Comparison of ENCODE assay signal across 9 cellular contexts in the genomic region with DNA sequence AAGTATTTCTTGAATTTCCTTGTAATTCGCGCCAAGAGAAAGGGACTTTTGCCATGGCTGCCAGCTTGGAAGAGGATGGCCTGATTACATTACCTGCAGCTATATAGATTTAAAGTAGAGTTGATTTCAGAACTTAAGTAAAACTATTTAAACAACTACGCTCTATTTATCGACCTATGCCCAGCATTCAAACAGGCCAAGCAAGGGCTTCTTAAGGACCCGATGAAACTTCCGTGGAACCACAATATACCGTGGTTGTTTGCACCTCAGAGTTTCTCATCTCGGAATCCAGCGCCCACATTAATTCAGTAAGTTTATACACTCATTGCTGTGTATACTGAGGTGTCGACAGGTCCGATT. TPM values are rescaled to one million over a fixed set of nuclear protein-coding genes. Genes with fewer than 3 reads are reported as not detected.
A peak's percentile ranks its signal among the peaks of the same experiment; 100 is the strongest.
DNase-seq lines count a peak whose midpoint lies in the region; ATAC-seq and TF ChIP-seq lines count a peak whose summit lies in the region.
"Had no signal": no experiment of that assay in that cellular context is flagged by ENCODE, and none has a peak within 500 bp of the region (broad histone marks: within the 10 kb centered on the region; RNA-seq: fewer than 3 reads in every experiment).

No MANE protein-coding gene starts in this region.

- no peaks in the 10 kb centered on the region for H3K36me3 ChIP-seq in CD4-positive, CD25-positive, alpha-beta regulatory T cell (ENCODE audit: control insufficient read depth, insufficient read depth, low read length)
- H3K36me3 ChIP-seq: gastrocnemius medialis had no signal

- no peak for DNase-seq in CD4-positive, CD25-positive, alpha-beta regulatory T cell
- no peak for DNase-seq in RWPE1 (ENCODE audit: low spot score)
- no peak for DNase-seq in epithelial cell of proximal tubule (ENCODE audit: low read depth)
- DNase-seq in osteocyte (ENCODE audit: extremely low spot score, unreplicated experiment) = no peak
- no peak for DNase-seq in NCI-H1105 treated with DMSO at 0.1 percent for 48 hours (lab: John Stamatoyannopoulos, UW)
- DNase-seq in NCI-H748 treated with DMSO at 0.1 percent for 48 hours (lab: John Stamatoyannopoulos, UW) = no peak
- DNase-seq in AG20443 (ENCODE audit: low spot score) = no peak

- H3K9me3 Mint-ChIP-seq in CD4-positive, CD25-positive, alpha-beta regulatory T cell = peaks cover 0 to 4% (median 0%) of the 10 kb centered on the region in 7 donors
- no peaks in the 10 kb centered on the region for H3K9me3 Mint-ChIP-seq in osteocyte (ENCODE audit: unreplicated experiment)

- H3K4me1 Mint-ChIP-seq in CD4-positive, CD25-positive, alpha-beta regulatory T cell = peaks cover 5 to 15% (median 6%) of the 10 kb centered on the region in 4 donors
- H3K4me1 Mint-ChIP-seq in osteocyte (ENCODE audit: unreplicated experiment) = peaks cover 13% of the 10 kb centered on the region

- H3K27ac ChIP-seq in CD4-positive, CD25-positive, alpha-beta regulatory T cell (ENCODE audit: insufficient read depth, low read length, poor library complexity, severe bottlenecking) = no peak overlapping the region
- H3K27ac ChIP-seq in RWPE1 = peak overlapping the region; percentile 74
- H3K27ac ChIP-seq: gastrocnemius medialis had no signal

- ATAC-seq in CD4-positive, CD25-positive, alpha-beta regulatory T cell (ENCODE audit: low read depth in 2 of 2) = no peak
- ATAC-seq in HG03521 (IDR thresholded peaks at IDR 0.05; ENCODE audit: unreplicated experiment) = no peak

- TF ChIP-seq CTCF in RWPE1 (conservative IDR thresholded peaks at IDR 0.05; ENCODE audit: low read depth) (no peak), epithelial cell of proximal tubule (conservative IDR thresholded peaks at IDR 0.05; ENCODE audit: low read depth, low read length) (no peak), osteocyte (IDR thresholded peaks at IDR 0.05) (no peak)

- peaks cover 9% of the 10 kb centered on the region for H3K4me1 ChIP-seq in CD4-positive, CD25-positive, alpha-beta regulatory T cell (ENCODE audit: control insufficient read depth, insufficient read depth, low read length, poor library complexity, severe bottlenecking)

- no peaks in the 10 kb centered on the region for H3K36me3 Mint-ChIP-seq in CD4-positive, CD25-positive, alpha-beta regulatory T cell
- no peaks in the 10 kb centered on the region for H3K36me3 Mint-ChIP-seq in osteocyte (ENCODE audit: unreplicated experiment)

- no peaks in the 10 kb centered on the region for H3K9me3 ChIP-seq in CD4-positive, CD25-positive, alpha-beta regulatory T cell (ENCODE audit: control insufficient read depth in 2 of 2, low read length in 2 of 2)
- H3K9me3 ChIP-seq: gastrocnemius medialis had no signal

- peak overlapping the region in 1 of 3 donors; percentile 16 for H3K27ac Mint-ChIP-seq in CD4-positive, CD25-positive, alpha-beta regulatory T cell
- peak overlapping the region; percentile 91 for H3K27ac Mint-ChIP-seq in osteocyte (ENCODE audit: unreplicated experiment)

- POLR2A ChIA-PET in RWPE1 (lab: Yijun Ruan, JAX; ENCODE audit: low non-redundant PET) = no interaction called here

- no peak overlapping the region for H3K4me3 ChIP-seq in CD4-positive, CD25-positive, alpha-beta regulatory T cell (ENCODE audit: low read depth, low read length)
- peak overlapping the region; percentile 54 for H3K4me3 ChIP-seq in epithelial cell of proximal tubule (ENCODE audit: low read depth, low read length)

- CTCF ChIA-PET in RWPE1 (lab: Yijun Ruan, JAX) = interaction anchor here (1.1 kb wide), 1 partner anchor 54 kb away, joined by 3 read pairs; no protein-coding TSS in a partner anchor

- peaks cover 69% of the 10 kb centered on the region for H3K27me3 Mint-ChIP-seq in CD4-positive, CD25-positive, alpha-beta regulatory T cell
- H3K27me3 Mint-ChIP-seq in osteocyte (ENCODE audit: unreplicated experiment) = no peaks in the 10 kb centered on the region

- peak overlapping the region; percentile 77 to 91 (median 80) for H3K4me3 Mint-ChIP-seq in CD4-positive, CD25-positive, alpha-beta regulatory T cell
- H3K4me3 Mint-ChIP-seq in osteocyte (ENCODE audit: unreplicated experiment) = peak overlapping the region; percentile 86

- peaks cover 17% of the 10 kb centered on the region for H3K27me3 ChIP-seq in CD4-positive, CD25-positive, alpha-beta regulatory T cell (ENCODE audit: control insufficient read depth, insufficient read depth, low read length)
- H3K27me3 ChIP-seq: gastrocnemius medialis had no signal

RNA-seq across cellular contexts. Expression of gene CDC14B, which starts 0.5 kb away (rescaled TPM):
- 7.1 TPM for total RNA-seq in CD4-positive, CD25-positive, alpha-beta regulatory T cell
- 10 to 100 TPM in 2 of 4 donors, 1 to 10 TPM in 2; 7.4 to 17.7 (median 10.1) TPM for polyA plus RNA-seq in CD4-positive, CD25-positive, alpha-beta regulatory T cell
- total RNA-seq in epithelial cell of proximal tubule = 9.1 and 11.2 TPM in 2 replicates
- total RNA-seq in osteocyte = 16.6 and 18.6 TPM in 2 replicates

RNA-seq across cellular contexts. Expression of gene PRXL2C, which starts 35.0 kb away (rescaled TPM):
- total RNA-seq in CD4-positive, CD25-positive, alpha-beta regulatory T cell = 20.9 TPM
- polyA plus RNA-seq in CD4-positive, CD25-positive, alpha-beta regulatory T cell = 10 to 100 TPM in 1 of 4 donors, 1 to 10 TPM in 3; 7.5 to 11.1 (median 9.6) TPM
- total RNA-seq in epithelial cell of proximal tubule = 12.6 and 17.2 TPM in 2 replicates
- 19.8 and 23.9 TPM in 2 replicates for total RNA-seq in osteocyte
